In genomic region chr14:20624495-20625070, GRCh38 we compare ENCODE assay signal across 8 cellular contexts. TPM values are rescaled to one million over a fixed set of nuclear protein-coding genes. Genes with fewer than 3 reads are reported as not detected.
DNase-seq lines count a peak whose midpoint lies in the region; ATAC-seq, FAIRE-seq and TF ChIP-seq lines count a peak whose summit lies in the region.

No MANE protein-coding gene starts in this region.

- DNase-seq in NOMO-1 treated with dmso at 0.1 percent for 144 hours (lab: John Stamatoyannopoulos, UW; ENCODE audit: unreplicated experiment) (peak; percentile 57), glutamatergic neuron (peak; percentile 44), pancreas (peak in 2 of 6 donors; percentile 35 to 45), GOT3 (lab: John Stamatoyannopoulos, UW) (no peak)
- DNase-seq in activated effector memory CD4-positive, alpha-beta T cell treated with Interleukin-2 at 50 U/mL for 16 hours, result peak; percentile 40

- no peaks in the 10 kb centered on the region for H3K36me3 ChIP-seq in pancreas

- TF ChIP-seq CTCF in 22Rv1 (IDR thresholded peaks at IDR 0.05) (no peak), glutamatergic neuron (IDR thresholded peaks at IDR 0.05; ENCODE audit: partially characterized antibody, unreplicated experiment) (no peak), pancreas (IDR thresholded peaks at IDR 0.05) (no peak)

- no peak overlapping the region for H3K27ac Mint-ChIP-seq in glutamatergic neuron (ENCODE audit: unreplicated experiment)

- H3K27me3 Mint-ChIP-seq in glutamatergic neuron (ENCODE audit: unreplicated experiment), result peaks cover 32% of the 10 kb centered on the region

- H3K27ac ChIP-seq in 22Rv1 (peak overlapping the region; percentile 60), pancreas (no peak overlapping the region)

- intact Hi-C loops in pancreas (cut with DNase I), result no loop called here

- H3K4me1 Mint-ChIP-seq in glutamatergic neuron (ENCODE audit: low read depth, unreplicated experiment), result peaks cover 5% of the 10 kb centered on the region

- H3K4me1 ChIP-seq in pancreas, result peaks cover 0 to 7% (median 0%) of the 10 kb centered on the region in 3 donors

- peaks cover 20% of the 10 kb centered on the region for H3K9me3 Mint-ChIP-seq in glutamatergic neuron (ENCODE audit: unreplicated experiment)

- H3K27me3 ChIP-seq in pancreas, result no peaks in the 10 kb centered on the region

- no peaks in the 10 kb centered on the region for H3K9me3 ChIP-seq in pancreas

- H3K4me3 Mint-ChIP-seq in glutamatergic neuron (ENCODE audit: unreplicated experiment), result peak overlapping the region; percentile 94

- peaks cover 9% of the 10 kb centered on the region for H3K36me3 Mint-ChIP-seq in glutamatergic neuron (ENCODE audit: unreplicated experiment)

- WGBS in pancreas, 2 donors, result 13 to 18% methylated on average over 22 of the region's 22 CpGs

- FAIRE-seq in pancreas (lab: Jason Lieb, UNC), result no peak

- H3K4me3 ChIP-seq in pancreas, result peak overlapping the region in 1 of 4 donors; percentile 30

- ATAC-seq in GM19395 (IDR thresholded peaks at IDR 0.05; ENCODE audit: unreplicated experiment) (peak; percentile 41), pancreas (peak; percentile 43 to 75 (median 58)), GM18867 (IDR thresholded peaks at IDR 0.05; ENCODE audit: unreplicated experiment) (no peak)

RNA-seq across cellular contexts. Expression of gene OR6S1, which starts 16.9 kb away (rescaled TPM):
- total RNA-seq in glutamatergic neuron (ENCODE audit: unreplicated experiment) (not detected), pancreas (not detected)
- not detected for polyA plus RNA-seq in pancreas

RNA-seq across cellular contexts. Expression of gene RNASE12, which starts 33.4 kb away (rescaled TPM):
- total RNA-seq in glutamatergic neuron (ENCODE audit: unreplicated experiment) (not detected), pancreas (not detected)
- not detected for polyA plus RNA-seq in pancreas

RNA-seq across cellular contexts. Expression of gene RNASE11, which starts 36.8 kb away (rescaled TPM):
- total RNA-seq in glutamatergic neuron (ENCODE audit: unreplicated experiment), result not detected
- not detected for total RNA-seq in pancreas
- polyA plus RNA-seq in pancreas, result not detected

RNA-seq across cellular contexts. Expression of gene RNASE4, which starts 59.8 kb away (rescaled TPM):
- total RNA-seq in glutamatergic neuron (ENCODE audit: unreplicated experiment) (1.7 TPM), pancreas (10 to 100 TPM; 13.6 to 26.7 (median 15.4) TPM)
- 10 to 100 TPM in 1 of 2 donors, 1 to 10 TPM in 1; 9.6 to 24.7 TPM for polyA plus RNA-seq in pancreas
